ENCODE assay signal across 26 cellular contexts in the genomic region with DNA sequence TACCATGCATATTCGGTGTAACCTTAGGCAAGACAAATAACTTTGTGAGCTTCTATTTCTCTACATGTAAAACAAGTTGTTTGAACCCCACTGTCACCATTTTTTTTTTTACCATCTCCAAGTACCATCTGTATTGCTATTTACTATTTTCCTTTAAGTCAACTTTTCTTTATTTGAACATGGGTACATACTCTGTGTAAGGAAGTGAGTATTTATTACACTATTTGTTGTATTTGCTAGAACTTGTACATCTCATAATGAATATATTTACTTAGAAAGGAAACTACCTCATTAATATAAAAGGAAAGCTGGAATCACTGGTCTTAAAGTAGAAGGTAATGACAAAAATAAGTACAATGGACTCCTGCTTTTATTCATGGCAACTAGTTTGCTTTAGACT.
"Had no signal": no experiment of that assay in that cellular context is flagged by ENCODE, and none has a peak within 500 bp of the region (broad histone marks: within the 10 kb centered on the region; RNA-seq: fewer than 3 reads in every experiment).

No MANE protein-coding gene starts in this region.

- H3K27me3 Mint-ChIP-seq: activated B cell treated with CpG ODN at 0.5 μM for 24 hours; activated CD4-positive, alpha-beta memory T cell treated with anti-CD3 and anti-CD28 coated beads for 36 hours had no signal

- H3K4me3 ChIP-seq: adrenal gland, body of pancreas, breast epithelium, K562, SJCRH30, SK-N-MC had no signal

- H3K27ac ChIP-seq: adrenal gland, body of pancreas, breast epithelium, SJCRH30, SK-N-MC had no signal

- DNase-seq: activated B cell treated with CpG ODN at 0.5 μM for 24 hours; activated CD4-positive, alpha-beta memory T cell treated with anti-CD3 and anti-CD28 coated beads for 36 hours; activated CD4-positive, alpha-beta T cell treated with anti-CD3 and anti-CD28 coated beads for 4 hours; activated CD4-positive, alpha-beta T cell treated with anti-CD3 and anti-CD28 coated beads, Interleukin-2, amount 50 U/mL, for 1 hour; activated CD4-positive, CD25-positive, alpha-beta regulatory T cell treated with anti-CD3 and anti-CD28 coated beads, Interleukin-2, amount 50 U/mL, for 72 hours; activated CD8-positive, alpha-beta memory T cell treated with anti-CD3 and anti-CD28 coated beads, Interleukin-2, amount 50 U/mL, for 4 hours; activated gamma-delta T cell treated with Interleukin-2 at 50 U/mL for 16 hours; activated naive CD4-positive, alpha-beta T cell treated with anti-CD3 and anti-CD28 coated beads for 36 hours; activated T-cell treated with anti-CD3 and anti-CD28 coated beads for 4 hours; activated T-cell treated with anti-CD3 and anti-CD28 coated beads, Interleukin-2, amount 50 U/mL, for 4 hours; adrenal gland; body of pancreas; NCI-H1105; NCI-H1417 treated with DMSO at 0.1 percent for 48 hours; NCI-H1694 treated with DMSO at 0.1 percent for 48 hours; NCI-H2029; NCI-H345; NCI-H524 treated with DMSO at 0.1 percent for 48 hours; SHP77; SJCRH30 had no signal

- H3K36me3 Mint-ChIP-seq: activated CD4-positive, alpha-beta memory T cell treated with anti-CD3 and anti-CD28 coated beads for 36 hours had no signal

- H3K4me1 ChIP-seq: adrenal gland, body of pancreas, breast epithelium had no signal

- H3K27me3 ChIP-seq: adrenal gland, body of pancreas, breast epithelium, SJCRH30 had no signal

- H3K27ac Mint-ChIP-seq: activated B cell treated with CpG ODN at 0.5 μM for 24 hours; activated CD4-positive, alpha-beta memory T cell treated with anti-CD3 and anti-CD28 coated beads for 36 hours; activated naive CD4-positive, alpha-beta T cell treated with anti-CD3 and anti-CD28 coated beads for 36 hours; activated naive CD4-positive, alpha-beta T cell treated with anti-CD3 and anti-CD28 coated beads, Interleukin-2, amount 50 U/mL, for 72 hours; activated T-helper 1 cell treated with anti-CD3 and anti-CD28 coated beads, Interleukin-12 subunit alpha, Interleukin-12 subunit beta, Interleukin-2, Interleukin-4 antibody, amounts not matched to agents 30 ng/mL and 10 ng/mL and 1 ng/mL, durations not matched to agents 14 hours and 24 hours and 36 hours; T-helper 2 cell treated with Interferon-gamma antibody and Interleukin-4, amounts not matched to agents 5 μg/mL and 100 μg/mL, for 36 hours had no signal

- ATAC-seq: activated naive CD4-positive, alpha-beta T cell treated with anti-CD3 and anti-CD28 coated beads, Interleukin-2, amount 50 U/mL, for 72 hours; activated T-cell treated with anti-CD3 and anti-CD28 coated beads, Interleukin-2, amount 50 U/mL, for 4 hours; body of pancreas; K562 had no signal

- H3K9me3 ChIP-seq: adrenal gland, body of pancreas, SJCRH30 had no signal

- H3K36me3 ChIP-seq: adrenal gland, breast epithelium, SJCRH30 had no signal

- H3K4me3 Mint-ChIP-seq: activated B cell treated with CpG ODN at 0.5 μM for 24 hours; activated CD4-positive, alpha-beta memory T cell treated with anti-CD3 and anti-CD28 coated beads for 36 hours; activated naive CD4-positive, alpha-beta T cell treated with anti-CD3 and anti-CD28 coated beads for 36 hours; activated T-cell treated with anti-CD3 and anti-CD28 coated beads, Interleukin-2, amount 50 U/mL, for 4 hours; activated T-helper 1 cell treated with anti-CD3 and anti-CD28 coated beads, Interleukin-12 subunit alpha, Interleukin-12 subunit beta, Interleukin-2, Interleukin-4 antibody, amounts not matched to agents 30 ng/mL and 10 ng/mL and 1 ng/mL, durations not matched to agents 14 hours and 24 hours and 36 hours; T-helper 2 cell treated with Interferon-gamma antibody and Interleukin-4, amounts not matched to agents 5 μg/mL and 100 μg/mL, for 36 hours had no signal

- H3K4me1 Mint-ChIP-seq: activated B cell treated with CpG ODN at 0.5 μM for 24 hours had no signal
